ENCODE assay signal across 26 cellular contexts in the genomic region with DNA sequence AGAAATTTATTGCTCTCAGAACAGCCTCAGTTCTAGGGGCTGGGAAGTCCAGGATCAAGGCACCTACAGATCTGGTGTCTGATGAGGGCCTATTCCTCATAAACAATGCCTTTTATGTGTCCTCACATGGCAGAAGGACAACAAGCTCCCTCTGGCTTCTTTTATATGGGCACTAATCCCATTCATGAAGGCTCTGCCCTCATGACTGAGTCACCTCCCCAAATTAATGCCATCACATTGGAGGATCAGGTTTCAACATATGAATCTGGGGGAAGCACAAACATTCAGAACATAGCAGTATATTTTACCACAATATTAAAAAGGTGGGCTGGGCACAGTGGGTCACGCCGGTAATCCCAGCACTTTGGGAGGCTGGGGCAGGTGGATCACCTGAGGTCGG. TPM values are rescaled to one million over a fixed set of nuclear protein-coding genes. Genes with fewer than 3 reads are reported as not detected.
A peak's percentile ranks its signal among the peaks of the same experiment; 100 is the strongest.
DNase-seq lines count a peak whose midpoint lies in the region; ATAC-seq and TF ChIP-seq lines count a peak whose summit lies in the region.
"Had no signal": no experiment of that assay in that cellular context is flagged by ENCODE, and none has a peak within 500 bp of the region (broad histone marks: within the 10 kb centered on the region; RNA-seq: fewer than 3 reads in every experiment).

No MANE protein-coding gene starts in this region.

- H2AFZ ChIP-seq in SK-N-SH (ENCODE audit: low read depth), result no peak overlapping the region

- TF ChIP-seq EP300 in SK-N-SH (IDR thresholded peaks at IDR 0.05; ENCODE audit: borderline replicate concordance in 1 of 2, low read depth in 1 of 2, low read length in 1 of 2), result no peak

- H3K79me2 ChIP-seq in SK-N-SH (ENCODE audit: insufficient read depth), result no peaks in the 10 kb centered on the region

- H3K9me2 ChIP-seq in SK-N-SH, result no peaks in the 10 kb centered on the region

- H3K27me3 Mint-ChIP-seq in HFFc6 (ENCODE audit: insufficient read depth), result no peaks in the 10 kb centered on the region; the same call in 1 of the 2 replicates
- H3K27me3 Mint-ChIP-seq in activated naive CD8-positive, alpha-beta T cell treated with anti-CD3 and anti-CD28 coated beads, Interleukin-2, amount 50 U/mL, for 24 hours, result no peaks in the 10 kb centered on the region
- H3K27me3 Mint-ChIP-seq: activated CD4-positive, alpha-beta T cell treated with anti-CD3 and anti-CD28 coated beads, Interleukin-2, amount 10 ng/mL, durations not matched to agents 7 days and 5 days; activated naive CD4-positive, alpha-beta T cell treated with anti-CD3 and anti-CD28 coated beads, Interleukin-2, amount 10 ng/mL, durations not matched to agents 7 days and 5 days; brain had no signal

- POLR2A ChIA-PET in SK-N-SH (lab: Yijun Ruan, JAX), result no interaction called here

- H3K9ac ChIP-seq in SK-N-SH, result no peak overlapping the region

- H3K4me3 ChIP-seq in SK-N-SH (ENCODE audit: low read depth in 2 of 2, low read length in 1 of 2) (no peak overlapping the region), tibial artery (no peak overlapping the region)
- H3K4me3 ChIP-seq: left lung, mucosa of descending colon, Peyer's patch, tibial nerve had no signal

- H3K27me3 ChIP-seq in SK-N-SH (ENCODE audit: insufficient read depth), result no peaks in the 10 kb centered on the region
- peaks cover 0 to 8% of the 10 kb centered on the region in 2 donors for H3K27me3 ChIP-seq in tibial artery
- H3K27me3 ChIP-seq: left lung, Peyer's patch, tibial nerve had no signal

- TF ChIP-seq CTCF in SK-N-SH (IDR thresholded peaks at IDR 0.05), result no peak
- no peak for TF ChIP-seq CTCF in HFFc6 (IDR thresholded peaks at IDR 0.05)
- no peak for TF ChIP-seq CTCF in tibial artery (IDR thresholded peaks at IDR 0.05)

- H3K27ac Mint-ChIP-seq in HFFc6, result no peak overlapping the region
- peak overlapping the region; percentile 19 for H3K27ac Mint-ChIP-seq in activated naive CD8-positive, alpha-beta T cell treated with anti-CD3 and anti-CD28 coated beads, Interleukin-2, amount 50 U/mL, for 24 hours
- H3K27ac Mint-ChIP-seq: activated CD4-positive, alpha-beta T cell treated with anti-CD3 and anti-CD28 coated beads, Interleukin-2, amount 10 ng/mL, durations not matched to agents 7 days and 5 days; stimulated activated effector memory CD8-positive, alpha-beta T cell treated with anti-CD3 and anti-CD28 coated beads, Interleukin-12 subunit alpha, Interleukin-12 subunit beta, amount 100 ng/mL, for 72 hours had no signal

- H3K4me3 Mint-ChIP-seq in HFFc6, result no peak overlapping the region
- no peak overlapping the region for H3K4me3 Mint-ChIP-seq in activated naive CD8-positive, alpha-beta T cell treated with anti-CD3 and anti-CD28 coated beads, Interleukin-2, amount 50 U/mL, for 24 hours
- H3K4me3 Mint-ChIP-seq: activated CD4-positive, alpha-beta T cell treated with anti-CD3 and anti-CD28 coated beads, Interleukin-2, amount 10 ng/mL, durations not matched to agents 7 days and 5 days; activated naive CD4-positive, alpha-beta T cell treated with anti-CD3 and anti-CD28 coated beads, Interleukin-2, amount 10 ng/mL, durations not matched to agents 7 days and 5 days; CD14-positive monocyte; stimulated activated effector memory CD8-positive, alpha-beta T cell treated with anti-CD3 and anti-CD28 coated beads, Interleukin-12 subunit alpha, Interleukin-12 subunit beta, amount 100 ng/mL, for 72 hours had no signal

- WGBS in SK-N-SH (ENCODE audit: low lambda C conversion rate), result 100% methylated on average over 3 of the region's 3 CpGs

- H3K4me2 ChIP-seq in SK-N-SH, result no peak overlapping the region

- H3K9me3 ChIP-seq in SK-N-SH (no peaks in the 10 kb centered on the region), tibial artery (no peaks in the 10 kb centered on the region)
- H3K9me3 ChIP-seq: left lung, mucosa of descending colon, neutrophil, Peyer's patch, tibial nerve had no signal

- ATAC-seq in SK-N-SH treated with all-trans-retinoic acid at 6 μM for 48 hours, result 0 out of 3 replicates have a peak, but pooled peaks have one; percentile 18
- no peak for ATAC-seq in activated naive CD8-positive, alpha-beta T cell treated with anti-CD3 and anti-CD28 coated beads, Interleukin-2, amount 50 U/mL, for 24 hours
- ATAC-seq in GM19395 (IDR thresholded peaks at IDR 0.05; ENCODE audit: unreplicated experiment), result no peak
- ATAC-seq in GM19397 (IDR thresholded peaks at IDR 0.05; ENCODE audit: unreplicated experiment), result no peak
- ATAC-seq: left lung; mucosa of descending colon; stimulated activated effector memory CD8-positive, alpha-beta T cell treated with anti-CD3 and anti-CD28 coated beads, Interleukin-12 subunit alpha, Interleukin-12 subunit beta, amount 100 ng/mL, for 72 hours had no signal

- CTCF ChIA-PET in SK-N-SH (lab: Yijun Ruan, JAX), result interaction anchor here (2.5 to 2.8 kb wide), 2 partner anchors 45 to 292 kb away, joined by 10 to 14 read pairs; no protein-coding TSS in a partner anchor

- H3K4me1 Mint-ChIP-seq in HFFc6 (ENCODE audit: low read depth), result peaks cover 53% of the 10 kb centered on the region
- H3K4me1 Mint-ChIP-seq in activated naive CD8-positive, alpha-beta T cell treated with anti-CD3 and anti-CD28 coated beads, Interleukin-2, amount 50 U/mL, for 24 hours, result peaks cover 65% of the 10 kb centered on the region

- H3K4me1 ChIP-seq in SK-N-SH (ENCODE audit: control insufficient read depth in 1 of 2, insufficient read depth in 2 of 2, low read depth in 1 of 2, low read length in 1 of 2) (peaks cover 4 to 12% of the 10 kb centered on the region in 2 experiments; a peak in 1 of 4 replicates), tibial artery (peaks cover 0 to 4% (median 0%) of the 10 kb centered on the region in 4 donors)

- DNase-seq in SK-N-SH (no peak), HFFc6 (peak; percentile 40), myocyte (ENCODE audit: low read depth) (peak; percentile 74), tibial artery (no peak)
- DNase-seq in activated naive CD8-positive, alpha-beta T cell treated with anti-CD3 and anti-CD28 coated beads, Interleukin-2, amount 50 U/mL, for 24 hours, result no peak
- DNase-seq: activated CD4-positive, alpha-beta T cell treated with anti-CD3 and anti-CD28 coated beads, Interleukin-2, amount 10 ng/mL, durations not matched to agents 7 days and 5 days; cortex of kidney; glutamatergic neuron; H7; KG1; left lung; mucosa of descending colon; NCI-H1092; NCI-H2081; NCI-H774; Peyer's patch had no signal

- no peaks in the 10 kb centered on the region for H3K9me3 Mint-ChIP-seq in HFFc6
- no peaks in the 10 kb centered on the region for H3K9me3 Mint-ChIP-seq in activated naive CD8-positive, alpha-beta T cell treated with anti-CD3 and anti-CD28 coated beads, Interleukin-2, amount 50 U/mL, for 24 hours
- H3K9me3 Mint-ChIP-seq: activated CD4-positive, alpha-beta T cell treated with anti-CD3 and anti-CD28 coated beads, Interleukin-2, amount 10 ng/mL, durations not matched to agents 7 days and 5 days; activated naive CD4-positive, alpha-beta T cell treated with anti-CD3 and anti-CD28 coated beads, Interleukin-2, amount 10 ng/mL, durations not matched to agents 7 days and 5 days; CD14-positive monocyte; stimulated activated effector memory CD8-positive, alpha-beta T cell treated with anti-CD3 and anti-CD28 coated beads, Interleukin-12 subunit alpha, Interleukin-12 subunit beta, amount 100 ng/mL, for 72 hours had no signal

- intact Hi-C loops in tibial artery (cut with DNase I; ENCODE audit: low total_unique reads), result loop anchor here (5.0 to 10.0 kb wide), 3 partner anchors 121 to 738 kb away; partner anchors contain the start of gene FYN

- H3K36me3 ChIP-seq in SK-N-SH (replicated peaks in 1 of 2; ENCODE audit: control insufficient read depth in 1 of 2, insufficient read depth in 2 of 2, low read length in 1 of 2), result no peaks in the 10 kb centered on the region
- no peaks in the 10 kb centered on the region for H3K36me3 ChIP-seq in tibial artery
- H3K36me3 ChIP-seq: left lung, neutrophil, Peyer's patch, tibial nerve had no signal

- no peaks in the 10 kb centered on the region for H3K36me3 Mint-ChIP-seq in HFFc6 (ENCODE audit: low read depth)
- H3K36me3 Mint-ChIP-seq in activated naive CD8-positive, alpha-beta T cell treated with anti-CD3 and anti-CD28 coated beads, Interleukin-2, amount 50 U/mL, for 24 hours (ENCODE audit: low read depth), result no peaks in the 10 kb centered on the region
- H3K36me3 Mint-ChIP-seq: activated naive CD4-positive, alpha-beta T cell treated with anti-CD3 and anti-CD28 coated beads, Interleukin-2, amount 10 ng/mL, durations not matched to agents 7 days and 5 days; brain; CD14-positive monocyte; stimulated activated effector memory CD8-positive, alpha-beta T cell treated with anti-CD3 and anti-CD28 coated beads, Interleukin-12 subunit alpha, Interleukin-12 subunit beta, amount 100 ng/mL, for 72 hours had no signal

- no peak for TF ChIP-seq RAD21 in SK-N-SH (IDR thresholded peaks at IDR 0.05; ENCODE audit: low read length)

- no peak overlapping the region for H3K27ac ChIP-seq in SK-N-SH (ENCODE audit: low read depth in 2 of 2, low read length in 1 of 2)
- no peak overlapping the region for H3K27ac ChIP-seq in tibial artery
- H3K27ac ChIP-seq: left lung, neutrophil, Peyer's patch, tibial nerve had no signal

- H4K20me1 ChIP-seq in SK-N-SH (ENCODE audit: insufficient read depth), result no peaks in the 10 kb centered on the region

- no peaks in the 10 kb centered on the region for H3F3A ChIP-seq in SK-N-SH (replicated peaks; ENCODE audit: insufficient read depth)

TF ChIP-seq in SK-N-SH, 30 proteins besides CTCF, POLR2A, EP300 and RAD21 (continues in another document):
- TF ChIP-seq MEF2A (IDR thresholded peaks at IDR 0.05; ENCODE audit: borderline replicate concordance, low read depth), result no peak

RNA-seq across cellular contexts. Expression of gene CCN6, which starts 58.5 kb away (rescaled TPM):
- not detected in 2 replicates for polyA plus RNA-seq in SK-N-SH (2012; rRNA removed)
- polyA plus RNA-seq in SK-N-SH (2012; cell fraction: cytosol; rRNA removed), result not detected in 2 replicates
- not detected in 2 replicates for polyA plus RNA-seq in SK-N-SH (2012; cell fraction: nucleus; rRNA removed)
- not detected for total RNA-seq in HFFc6 (2021; fragmentation: NEBNext Ultra II Directional; extraction: Animal tissue kit (Norgen Biotek cat#: 25700))
- total RNA-seq in myocyte, result not detected in 2 replicates
- 0.10 TPM for polyA plus RNA-seq in myocyte (2012)
- total RNA-seq: activated CD4-positive, alpha-beta T cell treated with anti-CD3 and anti-CD28 coated beads, Interleukin-2, amount 10 ng/mL, durations not matched to agents 7 days and 5 days; endothelial cell of umbilical vein; H7; left lung; mucosa of descending colon; Peyer's patch had no signal
- polyA plus RNA-seq: CD14-positive monocyte, endothelial cell of umbilical vein had no signal

Comparison
In these comparisons a context has a peak if more than half of its experiments do, and no peak if none do; other contexts are left out.
1. DNase-seq: peak in HFFc6 (single experiment) and myocyte (single experiment); none in SK-N-SH (single experiment), activated naive CD8-positive, alpha-beta T cell treated with anti-CD3 and anti-CD28 coated beads, Interleukin-2, amount 50 U/mL, for 24 hours (single experiment) and tibial artery (0 of 2).